7 cellular contexts compared by ENCODE assay signal in the genomic region with DNA sequence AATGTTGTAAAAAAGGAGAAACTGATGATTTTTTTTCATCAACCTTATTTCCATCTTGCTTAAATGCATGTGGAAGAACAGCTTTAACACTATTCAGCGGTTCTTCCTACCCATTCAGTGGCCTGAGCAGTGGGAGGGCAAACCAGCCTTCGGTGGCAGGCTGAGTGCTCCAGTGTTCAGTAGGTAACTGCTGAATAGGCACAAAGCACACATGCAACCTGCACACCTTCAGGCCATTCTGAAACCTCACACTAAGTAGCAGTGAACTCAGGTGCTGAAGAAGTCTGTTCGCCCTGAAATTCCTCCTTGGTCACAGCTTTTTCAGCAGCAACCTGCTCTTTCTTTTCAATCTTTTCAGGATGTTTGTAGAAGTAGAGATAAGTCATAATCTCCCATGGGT.
"Had no signal": no experiment of that assay in that cellular context is flagged by ENCODE, and none has a peak within 500 bp of the region (broad histone marks: within the 10 kb centered on the region; RNA-seq: fewer than 3 reads in every experiment).

No MANE protein-coding gene starts in this region.

- H3K4me3 ChIP-seq: GM23248, HAP-1 had no signal

- H3K9me3 ChIP-seq: HAP-1 had no signal

- H3K36me3 ChIP-seq: HAP-1 had no signal

- ATAC-seq: HCT116 had no signal

- H2AFZ ChIP-seq: GM23248 had no signal

- DNase-seq: GM23248, GOT3, H7, HFFc6, KG1 had no signal

- H3K9ac ChIP-seq: GM23248 had no signal

- H3K27ac ChIP-seq: GM23248 had no signal
